Comparison of ENCODE assay signal across 9 cellular contexts in the genomic region with DNA sequence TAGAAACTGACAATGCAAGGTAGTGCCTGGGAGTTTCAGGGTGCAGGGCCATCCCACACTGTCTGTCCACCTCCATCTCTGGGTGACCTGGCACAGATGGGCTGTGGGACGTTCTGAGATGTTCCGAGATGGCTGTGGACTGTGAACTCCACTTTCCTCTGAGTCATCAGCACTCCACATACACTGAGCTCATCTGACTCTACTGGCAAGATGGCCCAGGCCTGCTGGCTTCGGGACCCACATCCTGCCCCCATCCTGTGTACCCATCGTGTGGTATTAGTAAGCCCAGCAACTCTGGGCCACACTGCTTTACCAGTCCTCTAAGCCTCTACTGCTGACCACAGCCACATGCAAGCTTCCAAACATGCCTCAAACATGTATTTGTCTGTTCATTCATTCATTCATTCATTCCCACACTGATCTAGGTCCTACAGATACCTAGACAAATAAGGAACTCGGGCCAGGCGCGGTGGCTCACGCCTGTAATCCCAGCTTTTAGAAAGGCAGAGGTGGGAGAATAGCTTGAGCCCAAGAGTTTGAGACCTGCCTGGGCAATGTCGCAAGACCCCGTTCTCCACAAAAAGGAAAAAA.
A peak's percentile ranks its signal among the peaks of the same experiment; 100 is the strongest.
DNase-seq lines count a peak whose midpoint lies in the region; ATAC-seq and TF ChIP-seq lines count a peak whose summit lies in the region.
"Had no signal": no experiment of that assay in that cellular context is flagged by ENCODE, and none has a peak within 500 bp of the region (broad histone marks: within the 10 kb centered on the region; RNA-seq: fewer than 3 reads in every experiment).

No MANE protein-coding gene starts in this region.

- peak; percentile 33 for ATAC-seq in body of pancreas
- no peak for ATAC-seq in aorta (ENCODE audit: low FRiP score)
- ATAC-seq in HG03442 (IDR thresholded peaks at IDR 0.05; ENCODE audit: unreplicated experiment), result no peak
- no peak for ATAC-seq in GM18873 (IDR thresholded peaks at IDR 0.05; ENCODE audit: low FRiP score, unreplicated experiment)

- TF ChIP-seq CTCF in body of pancreas (IDR thresholded peaks at IDR 0.05), result no peak

- no peak for TF ChIP-seq POLR2A in body of pancreas (IDR thresholded peaks at IDR 0.05)

- DNase-seq in HCEC 1CT (peak; percentile 16), body of pancreas (peak in 2 of 4 donors; percentile 13 to 30), NCI-H1092 treated with DMSO at 0.1 percent for 48 hours (lab: John Stamatoyannopoulos, UW) (no peak), aorta (no peak)
- DNase-seq in activated CD4-positive, alpha-beta T cell treated with anti-CD3 and anti-CD28 coated beads, Interleukin-2, amount 50 U/mL, for 4 hours, result peak; percentile 21 to 25
- peak; percentile 24 to 28 for DNase-seq in stimulated activated CD4-positive, alpha-beta T cell treated with anti-CD3 and anti-CD28 coated beads, Interleukin-2, amount 100 ng/mL, for 48 hours
- DNase-seq: NCI-H446 treated with DMSO at 0.1 percent for 48 hours had no signal

- intact Hi-C loops in body of pancreas (cut with DNase I) (no loop called here), aorta (cut with DNase I) (no loop called here)

- H3K27ac ChIP-seq in body of pancreas (no peak overlapping the region), aorta (ENCODE audit: low read depth in 1 of 2, low read length in 2 of 2) (no peak overlapping the region)

- H3K36me3 ChIP-seq in body of pancreas (replicated peaks in 1 of 2; ENCODE audit: insufficient read depth in 1 of 2, low read depth in 2 of 2) (no peaks in the 10 kb centered on the region), aorta (ENCODE audit: control insufficient read depth in 1 of 2, insufficient read depth in 2 of 2, low read length in 1 of 2) (no peaks in the 10 kb centered on the region)

- H3K9me3 ChIP-seq in body of pancreas, result no peaks in the 10 kb centered on the region
- peaks cover 1% of the 10 kb centered on the region for H3K9me3 ChIP-seq in aorta (ENCODE audit: control insufficient read depth, low read length)

- 73 to 94% methylated on average over 8 to 10 of the region's 10 CpGs for WGBS in body of pancreas, 2 donors
- 76 to 87% methylated on average over 9 to 10 of the region's 10 CpGs for WGBS in aorta, 2 donors

- H3K4me3 ChIP-seq in body of pancreas (no peak overlapping the region), aorta (ENCODE audit: low read length in 2 of 2) (no peak overlapping the region)

- H3K4me1 ChIP-seq in body of pancreas, result peaks cover 7% of the 10 kb centered on the region
- no peaks in the 10 kb centered on the region for H3K4me1 ChIP-seq in aorta (ENCODE audit: control insufficient read depth in 1 of 2, insufficient read depth in 2 of 2, low read length in 2 of 2)

- H3K27me3 ChIP-seq in body of pancreas (no peaks in the 10 kb centered on the region), aorta (ENCODE audit: control insufficient read depth in 1 of 2, insufficient read depth in 2 of 2, low read length in 1 of 2) (no peaks in the 10 kb centered on the region)

Comparison
In these comparisons a context has a peak if more than half of its experiments do, and no peak if none do; other contexts are left out.
1. DNase-seq: peak in HCEC 1CT (single experiment), activated CD4-positive, alpha-beta T cell treated with anti-CD3 and anti-CD28 coated beads, Interleukin-2, amount 50 U/mL, for 4 hours (2 of 2) and stimulated activated CD4-positive, alpha-beta T cell treated with anti-CD3 and anti-CD28 coated beads, Interleukin-2, amount 100 ng/mL, for 48 hours (2 of 2); none in NCI-H1092 treated with DMSO at 0.1 percent for 48 hours (single experiment) and aorta (0 of 2).